7 cellular contexts compared by ENCODE assay signal in genomic region chr3:169259134-169259533, GRCh38.
"Had no signal": no experiment of that assay in that cellular context is flagged by ENCODE, and none has a peak within 500 bp of the region (broad histone marks: within the 10 kb centered on the region; RNA-seq: fewer than 3 reads in every experiment).

No MANE protein-coding gene starts in this region.

- H3K9me3 ChIP-seq: HAP-1 had no signal

- H3K4me3 ChIP-seq: GM23248, HAP-1, K562 had no signal

- DNase-seq: GM23248, GOT3, H7, IMR-90 had no signal

- ATAC-seq: HCT116, K562 had no signal
